In genomic region chr5:174910245-174910737, GRCh38 we compare ENCODE assay signal across 8 cellular contexts.
DNase-seq lines count a peak whose midpoint lies in the region; ATAC-seq, FAIRE-seq and TF ChIP-seq lines count a peak whose summit lies in the region.

No MANE protein-coding gene starts in this region.

- H3K36me3 Mint-ChIP-seq in T-helper 2 cell treated with Interferon-gamma antibody and Interleukin-4, amounts not matched to agents 5 μg/mL and 100 μg/mL, for 36 hours (ENCODE audit: low read depth), result no peaks in the 10 kb centered on the region

- TF ChIP-seq POLR2A in H54 (IDR thresholded peaks at IDR 0.05; ENCODE audit: low read depth, low read length) (no peak), body of pancreas (IDR thresholded peaks at IDR 0.05) (no peak)

- no peak overlapping the region for H3K27ac ChIP-seq in body of pancreas

- peaks cover 4% of the 10 kb centered on the region for H3K4me1 Mint-ChIP-seq in T-helper 2 cell treated with Interferon-gamma antibody and Interleukin-4, amounts not matched to agents 5 μg/mL and 100 μg/mL, for 36 hours (ENCODE audit: low read depth)

- no peaks in the 10 kb centered on the region for H3K27me3 ChIP-seq in GM06990 (replicated peaks; ENCODE audit: control insufficient read depth, insufficient read depth, low read length)
- H3K27me3 ChIP-seq in body of pancreas, result no peaks in the 10 kb centered on the region

- no peaks in the 10 kb centered on the region for H3K9me3 ChIP-seq in body of pancreas

- H3K36me3 ChIP-seq in GM06990 (ENCODE audit: control insufficient read depth, insufficient read depth, low read length), result no peaks in the 10 kb centered on the region
- no peaks in the 10 kb centered on the region for H3K36me3 ChIP-seq in body of pancreas (replicated peaks in 1 of 2; ENCODE audit: insufficient read depth in 1 of 2, low read depth in 2 of 2)

- H3K9me3 Mint-ChIP-seq in T-helper 2 cell treated with Interferon-gamma antibody and Interleukin-4, amounts not matched to agents 5 μg/mL and 100 μg/mL, for 36 hours, result no peaks in the 10 kb centered on the region

- H3K27me3 Mint-ChIP-seq in T-helper 2 cell treated with Interferon-gamma antibody and Interleukin-4, amounts not matched to agents 5 μg/mL and 100 μg/mL, for 36 hours (ENCODE audit: low read depth), result peaks cover 16% of the 10 kb centered on the region

- no peak overlapping the region for H3K27ac Mint-ChIP-seq in T-helper 2 cell treated with Interferon-gamma antibody and Interleukin-4, amounts not matched to agents 5 μg/mL and 100 μg/mL, for 36 hours

- peak; percentile 20 for FAIRE-seq in H54 (lab: Jason Lieb, UNC)

- 4 to 22% methylated on average over 3 to 17 of the region's 17 CpGs for WGBS in body of pancreas, 2 donors

- DNase-seq in GM06990 (ENCODE audit: extremely low read depth, insufficient read length) (peak; percentile 31), H54 (ENCODE audit: insufficient read length, low spot score) (peak; percentile 65), MV-4-11 (lab: John Stamatoyannopoulos, UW) (peak; percentile 46), body of pancreas (peak; percentile 62 to 72 (median 67)), iPS-NIHi7 (ENCODE audit: extremely low spot score) (peak; percentile 92), cortex of kidney (lab: John Stamatoyannopoulos, UW) (no peak)
- DNase-seq in T-helper 2 cell treated with Interferon-gamma antibody and Interleukin-4, amounts not matched to agents 5 μg/mL and 100 μg/mL, for 36 hours (ENCODE audit: low spot score), result peak; percentile 37
- peak; percentile 69 for DNase-seq in stimulated activated CD4-positive, alpha-beta T cell treated with anti-CD3 and anti-CD28 coated beads, Interleukin-15, amount 100 ng/mL, for 24 hours

- TF ChIP-seq CTCF in GM06990 (IDR thresholded peaks at IDR 0.05; ENCODE audit: insufficient read depth, low read length, poor library complexity, severe bottlenecking) (peak; percentile 92), body of pancreas (IDR thresholded peaks at IDR 0.05) (peak; percentile 79 to 95 (median 84))

- H3K4me3 ChIP-seq in GM06990 (replicated peaks; ENCODE audit: low read depth, low read length) (no peak overlapping the region), body of pancreas (no peak overlapping the region)

- intact Hi-C loops in body of pancreas (cut with DNase I), result no loop called here

- peak; percentile 86 for ATAC-seq in body of pancreas

- no peak overlapping the region for H3K4me3 Mint-ChIP-seq in T-helper 2 cell treated with Interferon-gamma antibody and Interleukin-4, amounts not matched to agents 5 μg/mL and 100 μg/mL, for 36 hours

- H3K4me1 ChIP-seq in body of pancreas, result no peaks in the 10 kb centered on the region
